Comparison of ENCODE assay signal across 1 cellular context in the genomic region with DNA sequence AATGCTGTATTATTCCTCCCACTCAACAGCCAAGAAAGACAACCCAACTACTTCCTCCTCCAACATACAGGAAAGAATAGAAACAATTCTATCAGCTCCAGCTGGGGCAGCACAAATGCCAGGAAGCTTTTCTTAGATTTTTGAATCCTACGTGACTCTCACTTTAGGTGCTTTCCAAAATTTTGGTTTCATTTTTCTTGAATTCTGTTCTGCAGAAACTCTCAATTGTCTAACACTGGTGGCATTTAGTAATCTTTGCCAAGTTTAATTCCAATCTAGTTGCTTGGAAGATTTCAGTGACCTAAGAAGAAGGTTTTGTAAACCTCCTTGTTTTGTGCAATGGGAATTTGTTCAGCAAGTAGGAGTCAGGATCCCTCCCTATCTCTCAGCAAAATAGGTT.
TF ChIP-seq lines count a peak whose summit lies in the region.

No MANE protein-coding gene starts in this region.

TF ChIP-seq in IMR-90, 13 proteins besides CTCF, POLR2A, EP300 and RAD21:
- TF ChIP-seq, protein P1, sequence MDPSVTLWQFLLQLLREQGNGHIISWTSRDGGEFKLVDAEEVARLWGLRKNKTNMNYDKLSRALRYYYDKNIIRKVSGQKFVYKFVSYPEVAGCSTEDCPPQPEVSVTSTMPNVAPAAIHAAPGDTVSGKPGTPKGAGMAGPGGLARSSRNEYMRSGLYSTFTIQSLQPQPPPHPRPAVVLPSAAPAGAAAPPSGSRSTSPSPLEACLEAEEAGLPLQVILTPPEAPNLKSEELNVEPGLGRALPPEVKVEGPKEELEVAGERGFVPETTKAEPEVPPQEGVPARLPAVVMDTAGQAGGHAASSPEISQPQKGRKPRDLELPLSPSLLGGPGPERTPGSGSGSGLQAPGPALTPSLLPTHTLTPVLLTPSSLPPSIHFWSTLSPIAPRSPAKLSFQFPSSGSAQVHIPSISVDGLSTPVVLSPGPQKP (IDR thresholded peaks at IDR 0.05; ENCODE audit: borderline replicate concordance, low read depth, low read length): no peak
- TF ChIP-seq CHD1 (IDR thresholded peaks at IDR 0.05; ENCODE audit: low read depth, low read length): no peak
- TF ChIP-seq CEBPB (IDR thresholded peaks at IDR 0.05; ENCODE audit: low read depth, low read length): peak; percentile 75
